ENCODE assay signal across 6 cellular contexts in genomic region chr5:162055095-162055494, GRCh38. TPM values are rescaled to one million over a fixed set of nuclear protein-coding genes. Genes with fewer than 3 reads are reported as not detected.
"Had no signal": no experiment of that assay in that cellular context is flagged by ENCODE, and none has a peak within 500 bp of the region (broad histone marks: within the 10 kb centered on the region; RNA-seq: fewer than 3 reads in every experiment).

No MANE protein-coding gene starts in this region.

RNA-seq across cellular contexts. Expression of gene GABRG2, which starts 12.5 kb away (rescaled TPM):
- total RNA-seq: PC-3, PC-9, Right ventricle myocardium inferior, Right ventricle myocardium superior, SJSA1 had no signal
- polyA plus RNA-seq: SK-N-SH had no signal
